Comparison of ENCODE assay signal across 20 cellular contexts in the genomic region with DNA sequence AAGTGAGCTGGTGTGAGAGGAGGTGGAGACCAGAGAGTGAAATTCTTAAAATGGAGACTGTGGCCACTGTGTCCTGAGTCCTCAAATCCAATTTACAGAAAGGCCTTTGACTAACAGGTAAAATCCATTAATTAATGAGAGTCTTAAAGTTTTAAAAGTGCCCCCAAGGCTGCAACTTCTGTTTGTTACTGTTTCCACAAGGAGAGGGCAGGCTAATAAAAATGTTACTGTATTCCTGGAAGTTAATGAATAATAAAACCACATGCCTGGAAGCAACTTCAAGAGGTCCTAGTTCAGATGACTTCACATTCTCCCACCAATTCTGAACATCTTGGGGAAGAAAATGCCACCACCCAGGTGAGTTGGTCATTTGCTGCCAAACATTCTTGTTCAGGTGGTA. TPM values are rescaled to one million over a fixed set of nuclear protein-coding genes. Genes with fewer than 3 reads are reported as not detected.
DNase-seq lines count a peak whose midpoint lies in the region; ATAC-seq, FAIRE-seq and TF ChIP-seq lines count a peak whose summit lies in the region.
"Had no signal": no experiment of that assay in that cellular context is flagged by ENCODE, and none has a peak within 500 bp of the region (broad histone marks: within the 10 kb centered on the region; RNA-seq: fewer than 3 reads in every experiment).

No MANE protein-coding gene starts in this region.

- H2BK12ac ChIP-seq in neuronal stem cell (ENCODE audit: low read length): no peak overlapping the region

- no peak overlapping the region for H3K4me3 ChIP-seq in PC-3 (ENCODE audit: low read length)
- H3K4me3 ChIP-seq in kidney (ENCODE audit: low read length in 2 of 2): no peak overlapping the region
- no peak overlapping the region for H3K4me3 ChIP-seq in neuronal stem cell (ENCODE audit: low read length in 2 of 2)
- no peak overlapping the region for H3K4me3 ChIP-seq in coronary artery
- no peak overlapping the region for H3K4me3 ChIP-seq in right atrium auricular region
- no peak overlapping the region for H3K4me3 ChIP-seq in esophagus squamous epithelium
- H3K4me3 ChIP-seq: HAP-1 had no signal

- H3K27ac ChIP-seq in PC-3 (ENCODE audit: low read length): no peak overlapping the region
- H3K27ac ChIP-seq in kidney (ENCODE audit: low read depth in 2 of 2, low read length in 2 of 2): no peak overlapping the region
- H3K27ac ChIP-seq in neuronal stem cell (replicated peaks; ENCODE audit: low read length): no peak overlapping the region
- H3K27ac ChIP-seq in coronary artery: no peak overlapping the region
- no peak overlapping the region for H3K27ac ChIP-seq in right atrium auricular region
- H3K27ac ChIP-seq in esophagus squamous epithelium: no peak overlapping the region

- H3K9me2 ChIP-seq in PC-3 (replicated peaks; ENCODE audit: low read length): no peaks in the 10 kb centered on the region

- no peak overlapping the region for H2BK5ac ChIP-seq in neuronal stem cell (ENCODE audit: low read length)

- H3K36me3 ChIP-seq in PC-3 (ENCODE audit: low read depth, low read length) (no peaks in the 10 kb centered on the region), kidney (ENCODE audit: control insufficient read depth in 1 of 2, insufficient read depth in 2 of 2, low read length in 2 of 2) (no peaks in the 10 kb centered on the region), neuronal stem cell (replicated peaks in 1 of 2; ENCODE audit: control insufficient read depth in 2 of 2, insufficient read depth in 2 of 2, low read length in 2 of 2) (no peaks in the 10 kb centered on the region), right atrium auricular region (no peaks in the 10 kb centered on the region), esophagus squamous epithelium (no peaks in the 10 kb centered on the region)
- H3K36me3 ChIP-seq: HAP-1 had no signal

- CTCF ChIA-PET in PC-3 (lab: Charles Lee): no interaction called here

- H3K79me2 ChIP-seq in PC-3 (ENCODE audit: low read length): no peaks in the 10 kb centered on the region

- no TSS peak for BruUV-seq in PC-3 (replicated peaks; lab: Mats Ljungman, UMichigan)

- H3K18ac ChIP-seq in neuronal stem cell (ENCODE audit: low read length): no peak overlapping the region

- no peak overlapping the region for H3K14ac ChIP-seq in neuronal stem cell (ENCODE audit: low read length)

- TF ChIP-seq CTCF in PC-3 (conservative IDR thresholded peaks at IDR 0.05; ENCODE audit: low read depth, low read length) (no peak), kidney (IDR thresholded peaks at IDR 0.05; ENCODE audit: borderline replicate concordance, extremely low read depth, insufficient read depth) (no peak), coronary artery (IDR thresholded peaks at IDR 0.05) (no peak), right atrium auricular region (IDR thresholded peaks at IDR 0.05) (no peak), esophagus squamous epithelium (IDR thresholded peaks at IDR 0.05) (no peak)

- no peak overlapping the region for H3K23ac ChIP-seq in neuronal stem cell (ENCODE audit: low read depth, low read length, poor library complexity)

- H3K4me2 ChIP-seq in PC-3 (ENCODE audit: low read length): no peak overlapping the region
- no peak overlapping the region for H3K4me2 ChIP-seq in neuronal stem cell (ENCODE audit: insufficient read depth, low read length, poor library complexity, severe bottlenecking)

- DNase-seq in DMS53 (lab: John Stamatoyannopoulos, UW): peak; percentile 55
- DNase-seq in PC-3: peak; percentile 14
- no peak for DNase-seq in kidney
- DNase-seq in neuronal stem cell (ENCODE audit: low spot score): no peak
- DNase-seq in coronary artery (ENCODE audit: low spot score): no peak
- DNase-seq in right atrium auricular region (ENCODE audit: low spot score): no peak
- no peak for DNase-seq in superior temporal gyrus (ENCODE audit: extremely low spot score)
- DNase-seq in esophagus squamous epithelium (lab: John Stamatoyannopoulos, UW): no peak
- DNase-seq: AML-193; C1 segment of cervical spinal cord; CD8-positive, alpha-beta T cell; IMR-90; MV-4-11; NCI-H1694; NK-92 treated with Interleukin-12 subunit alpha and Interleukin-12 subunit beta, amount 100 ng/mL, for 24 hours had no signal

- peak; percentile 33 for ATAC-seq in PC-3
- ATAC-seq: CD8-positive, alpha-beta T cell; Panc1; SK-N-SH treated with all-trans-retinoic acid at 6 μM for 48 hours had no signal

- H2AFZ ChIP-seq in PC-3 (ENCODE audit: low read length) (no peak overlapping the region), neuronal stem cell (ENCODE audit: low read length) (peak overlapping the region; percentile 29)

- H3K9ac ChIP-seq in PC-3 (ENCODE audit: low read length) (no peak overlapping the region), kidney (ENCODE audit: low read length in 2 of 2) (no peak overlapping the region), neuronal stem cell (ENCODE audit: low read depth, low read length, poor library complexity) (no peak overlapping the region)

- intact Hi-C loops in PC-3 (cut with micrococcal nuclease): no loop called here
- intact Hi-C loops in kidney (cut with DNase I): no loop called here
- intact Hi-C loops in esophagus squamous epithelium (cut with DNase I): no loop called here

- no peaks in the 10 kb centered on the region for H3K9me3 ChIP-seq in PC-3 (ENCODE audit: low read length)
- no peaks in the 10 kb centered on the region for H3K9me3 ChIP-seq in kidney (ENCODE audit: control insufficient read depth in 1 of 2, low read length in 2 of 2)
- no peaks in the 10 kb centered on the region for H3K9me3 ChIP-seq in neuronal stem cell (replicated peaks in 1 of 2; ENCODE audit: control insufficient read depth in 2 of 2, insufficient read depth in 1 of 2, low read depth in 1 of 2, low read length in 2 of 2)
- no peaks in the 10 kb centered on the region for H3K9me3 ChIP-seq in right atrium auricular region
- H3K9me3 ChIP-seq in esophagus squamous epithelium: no peaks in the 10 kb centered on the region
- H3K9me3 ChIP-seq: HAP-1 had no signal

- H2BK15ac ChIP-seq in neuronal stem cell (ENCODE audit: low read length): no peak overlapping the region

- POLR2A ChIA-PET in PC-3 (lab: Charles Lee; ENCODE audit: unreplicated experiment): no interaction called here

- H2AK5ac ChIP-seq in neuronal stem cell (ENCODE audit: low read depth, low read length): no peak overlapping the region

- H4K20me1 ChIP-seq in PC-3 (ENCODE audit: low read length): no peaks in the 10 kb centered on the region

- H3F3A ChIP-seq in PC-3 (ENCODE audit: low read length, unreplicated experiment): no peaks in the 10 kb centered on the region

- H3K27me3 ChIP-seq in PC-3 (ENCODE audit: low read length) (no peaks in the 10 kb centered on the region), neuronal stem cell (ENCODE audit: control insufficient read depth in 3 of 3, insufficient read depth in 3 of 3, low read depth in 1 of 3, low read length in 3 of 3) (no peaks in the 10 kb centered on the region), right atrium auricular region (no peaks in the 10 kb centered on the region), esophagus squamous epithelium (no peaks in the 10 kb centered on the region)

- H3K4ac ChIP-seq in neuronal stem cell (ENCODE audit: low read length): no peak overlapping the region

- H3K4me1 ChIP-seq in PC-3 (ENCODE audit: insufficient read depth, low read length): no peaks in the 10 kb centered on the region
- H3K4me1 ChIP-seq in kidney (ENCODE audit: control insufficient read depth in 1 of 2, insufficient read depth in 1 of 2, low read depth in 1 of 2, low read length in 2 of 2): peaks cover 0 to 5% of the 10 kb centered on the region in 2 donors
- H3K4me1 ChIP-seq in neuronal stem cell (ENCODE audit: control insufficient read depth in 2 of 2, insufficient read depth in 1 of 2, low read depth in 1 of 2, low read length in 2 of 2): peaks cover 0 to 2% of the 10 kb centered on the region in 2 donors
- no peaks in the 10 kb centered on the region for H3K4me1 ChIP-seq in right atrium auricular region
- no peaks in the 10 kb centered on the region for H3K4me1 ChIP-seq in esophagus squamous epithelium
- H3K4me1 ChIP-seq: HAP-1 had no signal

- H3K79me1 ChIP-seq in neuronal stem cell (ENCODE audit: low read depth, low read length): no peaks in the 10 kb centered on the region

- H4K91ac ChIP-seq in neuronal stem cell (ENCODE audit: low read depth, low read length, poor library complexity): no peak overlapping the region

- H4K8ac ChIP-seq in neuronal stem cell (ENCODE audit: low read depth, low read length): no peak overlapping the region

- no peak for TF ChIP-seq POLR2A in esophagus squamous epithelium (IDR thresholded peaks at IDR 0.05)

- H2BK120ac ChIP-seq in neuronal stem cell (ENCODE audit: low read depth, low read length): no peak overlapping the region

- FAIRE-seq in kidney (lab: Jason Lieb, UNC): peak; percentile 11
- FAIRE-seq: HTR-8/SVneo had no signal

RNA-seq across cellular contexts. Expression of a gene that starts 41.7 kb away (rescaled TPM):
- total RNA-seq in PC-3 (2014; rRNA removed): 0.12 and 0.80 TPM in 2 replicates
- 0.35 TPM for total RNA-seq in kidney
- not detected for polyA plus RNA-seq in kidney (ENCODE audit: insufficient read depth, low read depth, low replicate concordance)
- polyA plus RNA-seq in neuronal stem cell (2013, experiment 1 of 2): 0.06 TPM
- 0.03 TPM for polyA plus RNA-seq in neuronal stem cell (2013, experiment 2 of 2)
- under 1 TPM in 1 of 2 donors, not detected in 1; 0.43 TPM for total RNA-seq in right atrium auricular region
- total RNA-seq in esophagus squamous epithelium: not detected
- total RNA-seq: CD8-positive, alpha-beta T cell had no signal
- polyA plus RNA-seq: AG04450 had no signal

RNA-seq across cellular contexts. Expression of a gene that starts 56.4 kb away (rescaled TPM):
- total RNA-seq in PC-3 (2014; rRNA removed) (4.3 and 10.4 TPM in 2 replicates), kidney (8.4 TPM), right atrium auricular region (10 to 100 TPM in 1 of 2 donors, 1 to 10 TPM in 1; 4.0 to 12.1 TPM), esophagus squamous epithelium (1 to 10 TPM in 2 of 4 donors, not detected in 2; 3.4 to 7.2 TPM)
- 8.9 TPM for polyA plus RNA-seq in kidney (ENCODE audit: insufficient read depth, low read depth, low replicate concordance)
- 2.5 TPM for polyA plus RNA-seq in neuronal stem cell (2013, experiment 1 of 2)
- 3.7 TPM for polyA plus RNA-seq in neuronal stem cell (2013, experiment 2 of 2)
- total RNA-seq: CD8-positive, alpha-beta T cell had no signal

Comparison
In these comparisons a context has a peak if more than half of its experiments do, and no peak if none do; other contexts are left out.
1. DNase-seq: peak in DMS53 (single experiment) and PC-3 (single experiment); none in kidney (single experiment), neuronal stem cell (single experiment), coronary artery (single experiment), right atrium auricular region (single experiment), superior temporal gyrus (single experiment) and esophagus squamous epithelium (single experiment).